In the genomic region with DNA sequence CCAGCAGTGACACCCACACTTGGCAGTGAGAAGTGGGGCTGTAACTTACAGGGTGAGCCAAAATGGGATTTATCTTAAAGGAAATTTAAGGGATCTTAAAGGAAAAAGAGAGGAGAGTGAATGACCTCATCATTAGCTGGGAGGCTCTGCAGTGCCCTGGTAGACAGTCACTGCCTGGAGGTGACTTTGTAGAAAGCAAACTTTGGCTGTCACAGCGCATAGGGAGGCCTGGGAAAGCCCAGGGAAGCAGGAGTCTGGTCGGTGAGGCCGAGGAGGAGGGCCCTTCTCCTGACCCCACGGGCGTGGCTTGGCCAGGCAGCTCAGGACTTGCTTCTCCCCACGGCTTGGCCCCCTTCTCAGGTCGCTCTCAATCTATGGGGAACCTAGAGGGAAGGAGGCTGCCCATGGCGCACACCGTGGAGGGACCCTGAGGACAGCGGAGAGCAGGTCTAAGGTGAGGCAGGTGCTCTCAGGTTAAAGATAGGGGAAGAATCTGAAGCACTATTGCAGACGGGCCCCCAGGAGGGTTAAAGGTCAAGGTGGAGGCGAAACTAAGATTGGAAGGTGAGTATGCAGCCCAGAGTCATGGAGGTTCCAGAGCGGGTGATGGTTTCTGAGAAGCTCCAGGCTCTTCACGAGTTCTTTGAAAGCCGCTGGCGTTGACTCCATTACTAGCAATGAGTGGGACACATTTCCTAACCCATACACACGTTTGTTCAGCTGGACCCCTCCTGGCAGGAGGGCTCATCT, we compare ENCODE assay signal across 11 cellular contexts. TPM values are rescaled to one million over a fixed set of nuclear protein-coding genes. Genes with fewer than 3 reads are reported as not detected.
DNase-seq lines count a peak whose midpoint lies in the region; ATAC-seq and TF ChIP-seq lines count a peak whose summit lies in the region.
"Had no signal": no experiment of that assay in that cellular context is flagged by ENCODE, and none has a peak within 500 bp of the region (broad histone marks: within the 10 kb centered on the region; RNA-seq: fewer than 3 reads in every experiment).

No MANE protein-coding gene starts in this region.

- BruUV-seq in PC-3 (replicated peaks; lab: Mats Ljungman, UMichigan) = no TSS peak

- peak overlapping the region; percentile 89 for H3K4me2 ChIP-seq in PC-3 (ENCODE audit: low read length)
- no peak overlapping the region for H3K4me2 ChIP-seq in parathyroid adenoma (ENCODE audit: low read length)

- H3K27me3 ChIP-seq in PC-3 (ENCODE audit: low read length) = no peaks in the 10 kb centered on the region
- H3K27me3 ChIP-seq in endodermal cell (ENCODE audit: control insufficient read depth, insufficient read depth, low read length, poor library complexity, severe bottlenecking) = peaks cover 11% of the 10 kb centered on the region
- no peaks in the 10 kb centered on the region for H3K27me3 ChIP-seq in parathyroid adenoma (ENCODE audit: control insufficient read depth, insufficient read depth, low read length)

- peaks cover 27% of the 10 kb centered on the region for H3K4me1 Mint-ChIP-seq in T-helper 2 cell treated with Interferon-gamma antibody and Interleukin-4, amounts not matched to agents 5 μg/mL and 100 μg/mL, for 36 hours (ENCODE audit: low read depth)
- peaks cover 24% of the 10 kb centered on the region for H3K4me1 Mint-ChIP-seq in endodermal cell

- DNase-seq in T-helper 2 cell treated with Interferon-gamma antibody and Interleukin-4, amounts not matched to agents 5 μg/mL and 100 μg/mL, for 36 hours (ENCODE audit: low spot score) = no peak
- DNase-seq in T-helper 2 cell (no peak), PC-3 (no peak), endodermal cell (peak; percentile 48), inferior parietal cortex (ENCODE audit: extremely low spot score) (no peak), sciatic nerve (ENCODE audit: low spot score) (no peak), iPS-NIHi7 (ENCODE audit: extremely low spot score) (no peak)
- DNase-seq: left ventricle myocardium superior, OCI-M1 had no signal

- POLR2A ChIA-PET in PC-3 (lab: Charles Lee; ENCODE audit: unreplicated experiment) = no interaction called here

- no peaks in the 10 kb centered on the region for H3K9me3 Mint-ChIP-seq in T-helper 2 cell treated with Interferon-gamma antibody and Interleukin-4, amounts not matched to agents 5 μg/mL and 100 μg/mL, for 36 hours
- no peaks in the 10 kb centered on the region for H3K9me3 Mint-ChIP-seq in endodermal cell

- H3K27ac Mint-ChIP-seq in T-helper 2 cell treated with Interferon-gamma antibody and Interleukin-4, amounts not matched to agents 5 μg/mL and 100 μg/mL, for 36 hours = peak overlapping the region; percentile 77
- peak overlapping the region; percentile 80 for H3K27ac Mint-ChIP-seq in endodermal cell

- H3K4me1 ChIP-seq in PC-3 (ENCODE audit: insufficient read depth, low read length) (peaks cover 9% of the 10 kb centered on the region), endodermal cell (ENCODE audit: control insufficient read depth, insufficient read depth, low read length) (no peaks in the 10 kb centered on the region), parathyroid adenoma (no peaks in the 10 kb centered on the region)

- WGBS in endodermal cell (ENCODE audit: insufficient coverage in 1 of 2, insufficient read length in 1 of 2), 2 experiments = 86 to 87% methylated on average over 9 to 17 of the region's 17 CpGs

- intact Hi-C loops in PC-3 (cut with micrococcal nuclease) (loop anchor here (1.0 to 5.0 kb wide), 4 partner anchors 39 to 1500 kb away; a partner anchor contains a TSS), sciatic nerve (cut with DNase I) (loop anchor here (10.0 kb wide), 1 partner anchor 208 kb away; a partner anchor contains a TSS)

- H3K79me2 ChIP-seq in PC-3 (ENCODE audit: low read length) (no peaks in the 10 kb centered on the region), parathyroid adenoma (no peaks in the 10 kb centered on the region)

- peak overlapping the region; percentile 74 for H3K4me3 ChIP-seq in PC-3 (ENCODE audit: low read length)
- H3K4me3 ChIP-seq in endodermal cell (ENCODE audit: low read length) = peak overlapping the region; percentile 71
- no peak overlapping the region for H3K4me3 ChIP-seq in parathyroid adenoma (ENCODE audit: low read depth, low read length)

- ATAC-seq in PC-3 (no peak), sciatic nerve (no peak)

- H3K4me3 Mint-ChIP-seq in T-helper 2 cell treated with Interferon-gamma antibody and Interleukin-4, amounts not matched to agents 5 μg/mL and 100 μg/mL, for 36 hours = peak overlapping the region; percentile 84
- peak overlapping the region; percentile 65 for H3K4me3 Mint-ChIP-seq in endodermal cell

- peak overlapping the region; percentile 88; the same call in 1 of the 2 replicates for H2AFZ ChIP-seq in PC-3 (ENCODE audit: low read length)
- H2AFZ ChIP-seq in parathyroid adenoma = peak overlapping the region; percentile 94

- TF ChIP-seq CTCF in PC-3 (conservative IDR thresholded peaks at IDR 0.05; ENCODE audit: low read depth, low read length) (no peak), endodermal cell (conservative IDR thresholded peaks at IDR 0.05) (no peak), parathyroid adenoma (IDR thresholded peaks at IDR 0.05) (no peak)

- CTCF ChIA-PET in PC-3 (lab: Charles Lee) = interaction anchor here (1.2 kb wide), 1 partner anchor 51 kb away, joined by 5 read pairs; no protein-coding TSS in a partner anchor

- no peaks in the 10 kb centered on the region for H3K36me3 ChIP-seq in PC-3 (ENCODE audit: low read depth, low read length)
- no peaks in the 10 kb centered on the region for H3K36me3 ChIP-seq in endodermal cell (ENCODE audit: control insufficient read depth, insufficient read depth, low read length)
- H3K36me3 ChIP-seq in parathyroid adenoma (ENCODE audit: control insufficient read depth, insufficient read depth, low read length) = no peaks in the 10 kb centered on the region

- 0 out of 2 replicates have a peak overlapping the region, but pooled peaks have one; percentile 72 for H3K9ac ChIP-seq in PC-3 (ENCODE audit: low read length)
- no peak overlapping the region for H3K9ac ChIP-seq in endodermal cell (ENCODE audit: extremely low read depth, low read length, poor library complexity, severe bottlenecking)
- no peak overlapping the region for H3K9ac ChIP-seq in parathyroid adenoma

- H4K20me1 ChIP-seq in PC-3 (ENCODE audit: low read length) = no peaks in the 10 kb centered on the region

- no peaks in the 10 kb centered on the region for H3K27me3 Mint-ChIP-seq in T-helper 2 cell treated with Interferon-gamma antibody and Interleukin-4, amounts not matched to agents 5 μg/mL and 100 μg/mL, for 36 hours (ENCODE audit: low read depth)
- peaks cover 36% of the 10 kb centered on the region for H3K27me3 Mint-ChIP-seq in endodermal cell (ENCODE audit: insufficient read depth)

- H3K36me3 Mint-ChIP-seq in T-helper 2 cell treated with Interferon-gamma antibody and Interleukin-4, amounts not matched to agents 5 μg/mL and 100 μg/mL, for 36 hours (ENCODE audit: low read depth) = no peaks in the 10 kb centered on the region
- no peaks in the 10 kb centered on the region for H3K36me3 Mint-ChIP-seq in endodermal cell (ENCODE audit: low read depth)

- no peaks in the 10 kb centered on the region for H3K9me2 ChIP-seq in PC-3 (replicated peaks; ENCODE audit: low read length)

- H3F3A ChIP-seq in PC-3 (ENCODE audit: low read length, unreplicated experiment) = no peaks in the 10 kb centered on the region

- no peaks in the 10 kb centered on the region for H3K9me3 ChIP-seq in PC-3 (ENCODE audit: low read length)
- H3K9me3 ChIP-seq in endodermal cell (ENCODE audit: control insufficient read depth, low read length) = no peaks in the 10 kb centered on the region
- no peaks in the 10 kb centered on the region for H3K9me3 ChIP-seq in parathyroid adenoma (ENCODE audit: control insufficient read depth, low read length)

- H3K27ac ChIP-seq in PC-3 (ENCODE audit: low read length) (no peak overlapping the region), endodermal cell (ENCODE audit: low read depth, low read length) (no peak overlapping the region), parathyroid adenoma (no peak overlapping the region)
- H3K27ac ChIP-seq: VCaP had no signal

RNA-seq across cellular contexts. Expression of a gene that starts 15.6 kb away (rescaled TPM):
- total RNA-seq in PC-3 (2014; rRNA removed) = 14.5 and 17.7 TPM in 2 replicates
- 10 to 100 TPM; 10.2 to 18.7 TPM for total RNA-seq in endodermal cell
- 10.6 TPM for polyA plus RNA-seq in endodermal cell (2013, experiment 1 of 2)
- 10.9 TPM for polyA plus RNA-seq in endodermal cell (2013, experiment 2 of 2)
- total RNA-seq in sciatic nerve = 25.9 TPM

RNA-seq across cellular contexts. Expression of a gene that starts 53.0 kb away (rescaled TPM):
- total RNA-seq in PC-3 (2014; rRNA removed) (21.5 and 26.8 TPM in 2 replicates), endodermal cell (100 to 1,000 TPM in 1 of 2 donors, 10 to 100 TPM in 1; 50.8 to 199 TPM), sciatic nerve (30.1 TPM)
- polyA plus RNA-seq in endodermal cell (2013, experiment 1 of 2) = 46.8 TPM
- polyA plus RNA-seq in endodermal cell (2013, experiment 2 of 2) = 40.7 TPM
